In the genomic region with DNA sequence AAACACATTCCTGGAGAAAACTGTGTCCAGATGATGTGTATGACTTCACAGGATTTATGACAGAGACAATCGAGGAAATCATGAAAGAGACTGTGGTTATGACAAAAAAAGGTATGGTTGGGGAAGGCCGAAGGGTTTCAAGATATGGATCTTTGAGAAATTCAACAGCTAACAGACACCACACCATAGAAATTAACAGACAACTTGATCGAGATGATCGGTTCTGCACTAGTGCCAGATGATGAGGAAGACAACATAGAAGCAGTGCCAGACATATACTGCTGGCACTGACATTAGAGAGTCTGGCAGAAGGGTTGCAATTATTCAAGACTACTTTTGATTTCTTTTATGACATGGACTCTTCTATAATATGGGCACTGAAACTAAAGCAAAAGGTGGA, we compare ENCODE assay signal across 1 cellular context.
TF ChIP-seq lines count a peak whose summit lies in the region.

No MANE protein-coding gene starts in this region.

TF ChIP-seq in GM12878, 131 proteins besides CTCF, POLR2A, EP300 and RAD21:
- TF ChIP-seq POLR2AphosphoS2 (IDR thresholded peaks at IDR 0.05; ENCODE audit: low read depth, low read length) (no peak), TCF7 (IDR thresholded peaks at IDR 0.05; ENCODE audit: borderline replicate concordance) (no peak)
